ENCODE assay signal across 8 cellular contexts in genomic region chr9:106862115-106862945, GRCh38. TPM values are rescaled to one million over a fixed set of nuclear protein-coding genes. Genes with fewer than 3 reads are reported as not detected.
DNase-seq lines count a peak whose midpoint lies in the region; ATAC-seq and TF ChIP-seq lines count a peak whose summit lies in the region.

No MANE protein-coding gene starts in this region.

- peak; percentile 10 for DNase-seq in activated CD4-positive, alpha-beta T cell treated with anti-CD3 and anti-CD28 coated beads for 36 hours
- DNase-seq in activated CD4-positive, alpha-beta T cell treated with anti-CD3 and anti-CD28 coated beads for 4 hours, result no peak
- peak; percentile 65 for DNase-seq in NCI-H2227 treated with DMSO at 0.1 percent for 48 hours (lab: John Stamatoyannopoulos, UW)
- DNase-seq in cardiac fibroblast (ENCODE audit: low read depth in 2 of 2), result peak; percentile 47 to 52
- peak; percentile 65 for DNase-seq in kidney tubule cell (ENCODE audit: low spot score)
- no peak for DNase-seq in stimulated activated CD4-positive, alpha-beta T cell treated with anti-CD3 and anti-CD28 coated beads, Interleukin-4, amount 100 ng/mL, for 4 hours

- intact Hi-C loops in activated CD4-positive, alpha-beta T cell treated with anti-CD3 and anti-CD28 coated beads for 36 hours (cut with DNase I, micrococcal nuclease), result no loop called here

- peaks cover 69% of the 10 kb centered on the region for H3K27me3 Mint-ChIP-seq in activated CD4-positive, alpha-beta T cell treated with anti-CD3 and anti-CD28 coated beads for 36 hours

- no peaks in the 10 kb centered on the region for H3K36me3 ChIP-seq in subcutaneous abdominal adipose tissue (ENCODE audit: control insufficient read depth in 5 of 5, insufficient read depth in 5 of 5, low read length in 5 of 5)

- peaks cover 2% of the 10 kb centered on the region for H3K36me3 Mint-ChIP-seq in activated CD4-positive, alpha-beta T cell treated with anti-CD3 and anti-CD28 coated beads for 36 hours (ENCODE audit: low read depth)

- CTCF ChIA-PET in activated CD4-positive, alpha-beta T cell treated with anti-CD3 and anti-CD28 coated beads for 36 hours (lab: Charles Lee), result no interaction called here

- H3K9me3 Mint-ChIP-seq in activated CD4-positive, alpha-beta T cell treated with anti-CD3 and anti-CD28 coated beads for 36 hours (ENCODE audit: low read depth), result no peaks in the 10 kb centered on the region

- H3K4me1 Mint-ChIP-seq in activated CD4-positive, alpha-beta T cell treated with anti-CD3 and anti-CD28 coated beads for 36 hours, result peaks cover 36% of the 10 kb centered on the region

- H3K4me3 ChIP-seq in cardiac fibroblast (replicated peaks in 1 of 2; ENCODE audit: low read depth in 2 of 2, low read length in 2 of 2) (peak overlapping the region; percentile 69 to 79), subcutaneous abdominal adipose tissue (ENCODE audit: low read depth in 1 of 5, low read length in 5 of 5) (peak overlapping the region; percentile 80 to 99 (median 90))

- H3K27me3 ChIP-seq in subcutaneous abdominal adipose tissue (ENCODE audit: control insufficient read depth in 5 of 5, insufficient read depth in 4 of 5, low read length in 5 of 5), result peaks cover 0 to 3% (median 0%) of the 10 kb centered on the region in 5 donors

- peak overlapping the region; percentile 62 to 91 (median 78) for H3K9ac ChIP-seq in subcutaneous abdominal adipose tissue (ENCODE audit: low read length in 5 of 5)

- peak overlapping the region; percentile 84 for H3K27ac ChIP-seq in subcutaneous abdominal adipose tissue (ENCODE audit: low read depth, low read length)

- peaks cover 2 to 55% (median 46%) of the 10 kb centered on the region in 5 donors for H3K4me1 ChIP-seq in subcutaneous abdominal adipose tissue (ENCODE audit: control insufficient read depth in 5 of 5, insufficient read depth in 5 of 5, low read length in 5 of 5)

- no peak for ATAC-seq in activated CD4-positive, alpha-beta T cell treated with anti-CD3 and anti-CD28 coated beads for 36 hours
- no peak for ATAC-seq in GM18511 (IDR thresholded peaks at IDR 0.05; ENCODE audit: unreplicated experiment)

- H3K9me3 ChIP-seq in subcutaneous abdominal adipose tissue (ENCODE audit: control insufficient read depth in 5 of 5, low read length in 5 of 5), result no peaks in the 10 kb centered on the region

- peak overlapping the region; percentile 71 for H3K4me3 Mint-ChIP-seq in activated CD4-positive, alpha-beta T cell treated with anti-CD3 and anti-CD28 coated beads for 36 hours

- TF ChIP-seq CTCF in cardiac fibroblast (IDR thresholded peaks at IDR 0.05; ENCODE audit: low read depth, low read length), result peak; percentile 31

- no peak overlapping the region for H3K27ac Mint-ChIP-seq in activated CD4-positive, alpha-beta T cell treated with anti-CD3 and anti-CD28 coated beads for 36 hours

- POLR2A ChIA-PET in activated CD4-positive, alpha-beta T cell treated with anti-CD3 and anti-CD28 coated beads for 36 hours (lab: Charles Lee), result no interaction called here

RNA-seq across cellular contexts. Expression of gene ZNF462, which starts 0.6 kb away (rescaled TPM):
- under 1 TPM; 0.27 to 0.42 TPM for total RNA-seq in activated CD4-positive, alpha-beta T cell treated with anti-CD3 and anti-CD28 coated beads for 36 hours

Comparison
In these comparisons a context has a peak if more than half of its experiments do, and no peak if none do; other contexts are left out.
1. DNase-seq: peak in activated CD4-positive, alpha-beta T cell treated with anti-CD3 and anti-CD28 coated beads for 36 hours (single experiment), NCI-H2227 treated with DMSO at 0.1 percent for 48 hours (single experiment), cardiac fibroblast (2 of 2) and kidney tubule cell (single experiment); none in activated CD4-positive, alpha-beta T cell treated with anti-CD3 and anti-CD28 coated beads for 4 hours (0 of 2) and stimulated activated CD4-positive, alpha-beta T cell treated with anti-CD3 and anti-CD28 coated beads, Interleukin-4, amount 100 ng/mL, for 4 hours (0 of 2).